In the genomic region with DNA sequence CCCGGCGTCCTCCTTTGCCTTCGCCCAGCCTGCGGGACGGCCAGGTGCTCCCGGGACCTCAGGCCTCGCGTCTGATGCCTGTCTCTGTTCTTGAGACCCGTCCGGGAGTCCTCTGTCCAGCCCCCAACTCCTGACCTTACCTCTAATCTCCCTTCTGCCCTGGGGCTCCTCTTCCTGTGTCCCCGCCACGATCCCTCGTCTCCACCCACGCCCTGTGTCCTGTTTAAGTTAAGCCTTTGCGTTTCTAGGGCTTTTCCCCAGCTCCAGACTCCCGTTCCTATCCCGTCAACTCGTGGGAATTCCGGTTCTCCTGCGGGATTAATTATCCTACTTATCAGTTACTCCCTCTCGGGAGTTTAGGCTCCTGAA, we compare ENCODE assay signal across 1 cellular context.
TF ChIP-seq lines count a peak whose summit lies in the region.

No MANE protein-coding gene starts in this region.

TF ChIP-seq in HEK293, 187 proteins besides CTCF, POLR2A, EP300 and RAD21 (continued from another document):
- TF ChIP-seq, protein P1, sequence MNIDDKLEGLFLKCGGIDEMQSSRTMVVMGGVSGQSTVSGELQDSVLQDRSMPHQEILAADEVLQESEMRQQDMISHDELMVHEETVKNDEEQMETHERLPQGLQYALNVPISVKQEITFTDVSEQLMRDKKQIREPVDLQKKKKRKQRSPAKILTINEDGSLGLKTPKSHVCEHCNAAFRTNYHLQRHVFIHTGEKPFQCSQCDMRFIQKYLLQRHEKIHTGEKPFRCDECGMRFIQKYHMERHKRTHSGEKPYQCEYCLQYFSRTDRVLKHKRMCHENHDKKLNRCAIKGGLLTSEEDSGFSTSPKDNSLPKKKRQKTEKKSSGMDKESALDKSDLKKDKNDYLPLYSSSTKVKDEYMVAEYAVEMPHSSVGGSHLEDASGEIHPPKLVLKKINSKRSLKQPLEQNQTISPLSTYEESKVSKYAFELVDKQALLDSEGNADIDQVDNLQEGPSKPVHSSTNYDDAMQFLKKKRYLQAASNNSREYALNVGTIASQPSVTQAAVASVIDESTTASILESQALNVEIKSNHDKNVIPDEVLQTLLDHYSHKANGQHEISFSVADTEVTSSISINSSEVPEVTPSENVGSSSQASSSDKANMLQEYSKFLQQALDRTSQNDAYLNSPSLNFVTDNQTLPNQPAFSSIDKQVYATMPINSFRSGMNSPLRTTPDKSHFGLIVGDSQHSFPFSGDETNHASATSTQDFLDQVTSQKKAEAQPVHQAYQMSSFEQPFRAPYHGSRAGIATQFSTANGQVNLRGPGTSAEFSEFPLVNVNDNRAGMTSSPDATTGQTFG (tag by site-specific recombination; IDR thresholded peaks at IDR 0.05; ENCODE audit: borderline replicate concordance), result no peak
- TF ChIP-seq, protein P2, sequence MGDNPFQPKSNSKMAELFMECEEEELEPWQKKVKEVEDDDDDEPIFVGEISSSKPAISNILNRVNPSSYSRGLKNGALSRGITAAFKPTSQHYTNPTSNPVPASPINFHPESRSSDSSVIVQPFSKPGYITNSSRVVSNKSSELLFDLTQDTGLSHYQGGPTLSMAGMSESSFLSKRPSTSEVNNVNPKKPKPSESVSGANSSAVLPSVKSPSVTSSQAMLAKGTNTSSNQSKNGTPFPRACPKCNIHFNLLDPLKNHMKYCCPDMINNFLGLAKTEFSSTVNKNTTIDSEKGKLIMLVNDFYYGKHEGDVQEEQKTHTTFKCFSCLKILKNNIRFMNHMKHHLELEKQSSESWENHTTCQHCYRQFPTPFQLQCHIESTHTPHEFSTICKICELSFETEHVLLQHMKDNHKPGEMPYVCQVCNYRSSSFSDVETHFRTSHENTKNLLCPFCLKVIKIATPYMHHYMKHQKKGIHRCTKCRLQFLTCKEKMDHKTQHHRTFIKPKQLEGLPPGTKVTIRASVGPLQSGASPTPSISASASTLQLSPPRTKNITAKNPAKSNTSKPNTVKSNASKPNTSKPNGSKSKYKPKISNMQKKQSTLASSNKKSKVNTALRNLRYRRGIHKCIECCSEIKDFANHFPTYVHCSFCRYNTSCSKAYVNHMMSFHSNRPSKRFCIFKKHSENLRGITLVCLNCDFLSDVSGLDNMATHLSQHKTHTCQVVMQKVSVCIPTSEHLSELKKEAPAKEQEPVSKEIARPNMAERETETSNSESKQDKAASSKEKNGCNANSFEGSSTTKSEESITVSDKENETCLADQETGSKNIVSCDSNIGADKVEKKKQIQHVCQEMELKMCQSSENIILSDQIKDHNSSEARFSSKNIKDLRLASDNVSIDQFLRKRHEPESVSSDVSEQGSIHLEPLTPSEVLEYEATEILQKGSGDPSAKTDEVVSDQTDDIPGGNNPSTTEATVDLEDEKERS (tag by site-specific recombination; IDR thresholded peaks at IDR 0.05), result no peak
- TF ChIP-seq ZFHX2 (tag by site-specific recombination; conservative IDR thresholded peaks at IDR 0.05), result peak; percentile 62
- TF ChIP-seq, protein P3, sequence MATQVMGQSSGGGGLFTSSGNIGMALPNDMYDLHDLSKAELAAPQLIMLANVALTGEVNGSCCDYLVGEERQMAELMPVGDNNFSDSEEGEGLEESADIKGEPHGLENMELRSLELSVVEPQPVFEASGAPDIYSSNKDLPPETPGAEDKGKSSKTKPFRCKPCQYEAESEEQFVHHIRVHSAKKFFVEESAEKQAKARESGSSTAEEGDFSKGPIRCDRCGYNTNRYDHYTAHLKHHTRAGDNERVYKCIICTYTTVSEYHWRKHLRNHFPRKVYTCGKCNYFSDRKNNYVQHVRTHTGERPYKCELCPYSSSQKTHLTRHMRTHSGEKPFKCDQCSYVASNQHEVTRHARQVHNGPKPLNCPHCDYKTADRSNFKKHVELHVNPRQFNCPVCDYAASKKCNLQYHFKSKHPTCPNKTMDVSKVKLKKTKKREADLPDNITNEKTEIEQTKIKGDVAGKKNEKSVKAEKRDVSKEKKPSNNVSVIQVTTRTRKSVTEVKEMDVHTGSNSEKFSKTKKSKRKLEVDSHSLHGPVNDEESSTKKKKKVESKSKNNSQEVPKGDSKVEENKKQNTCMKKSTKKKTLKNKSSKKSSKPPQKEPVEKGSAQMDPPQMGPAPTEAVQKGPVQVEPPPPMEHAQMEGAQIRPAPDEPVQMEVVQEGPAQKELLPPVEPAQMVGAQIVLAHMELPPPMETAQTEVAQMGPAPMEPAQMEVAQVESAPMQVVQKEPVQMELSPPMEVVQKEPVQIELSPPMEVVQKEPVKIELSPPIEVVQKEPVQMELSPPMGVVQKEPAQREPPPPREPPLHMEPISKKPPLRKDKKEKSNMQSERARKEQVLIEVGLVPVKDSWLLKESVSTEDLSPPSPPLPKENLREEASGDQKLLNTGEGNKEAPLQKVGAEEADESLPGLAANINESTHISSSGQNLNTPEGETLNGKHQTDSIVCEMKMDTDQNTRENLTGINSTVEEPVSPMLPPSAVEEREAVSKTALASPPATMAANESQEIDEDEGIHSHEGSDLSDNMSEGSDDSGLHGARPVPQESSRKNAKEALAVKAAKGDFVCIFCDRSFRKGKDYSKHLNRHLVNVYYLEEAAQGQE (tag by site-specific recombination; IDR thresholded peaks at IDR 0.05), result peak; percentile 31; the same call in 1 of the 2 replicates
